ENCODE assay signal across 28 cellular contexts in the genomic region with DNA sequence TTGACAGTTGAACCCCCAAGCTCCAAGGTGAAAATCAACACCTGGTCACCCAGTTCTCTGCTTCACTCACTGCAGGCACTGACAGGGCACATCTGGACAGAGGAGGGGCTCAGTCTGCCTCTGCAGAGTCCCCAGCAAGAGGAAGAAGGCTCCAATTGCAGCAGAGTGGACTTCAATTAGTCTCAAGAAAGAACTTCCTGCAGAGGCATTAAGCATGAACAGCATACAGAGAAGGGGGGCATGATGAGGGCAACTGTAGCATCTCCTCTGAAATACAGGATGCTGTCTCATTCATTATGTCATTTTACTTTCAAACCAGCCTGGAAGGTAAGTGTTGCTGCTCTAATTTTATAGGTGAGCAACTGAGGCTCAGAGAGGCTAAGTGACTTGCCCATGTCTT.
"Had no signal": no experiment of that assay in that cellular context is flagged by ENCODE, and none has a peak within 500 bp of the region (broad histone marks: within the 10 kb centered on the region; RNA-seq: fewer than 3 reads in every experiment).

No MANE protein-coding gene starts in this region.

- H3K4me3 Mint-ChIP-seq: activated CD4-positive, alpha-beta T cell treated with anti-CD3 and anti-CD28 coated beads, Interleukin-2, amount 10 ng/mL, durations not matched to agents 24 days and 14 days; activated CD8-positive, alpha-beta T cell treated with anti-CD3 and anti-CD28 coated beads for 36 hours; activated naive CD8-positive, alpha-beta T cell; activated T-cell treated with anti-CD3 and anti-CD28 coated beads, Interleukin-2, amount 50 U/mL, for 4 hours; mesothelial cell of epicardium; nephron progenitor cell; stimulated activated naive CD8-positive, alpha-beta T cell treated with anti-CD3 and anti-CD28 coated beads, Interleukin-15, Interleukin-2, amounts not matched to agents 100 ng/mL and 50 ng/mL, for 24 hours; T-helper 17 cell had no signal

- H3K27ac Mint-ChIP-seq: activated CD4-positive, alpha-beta T cell treated with anti-CD3 and anti-CD28 coated beads, Interleukin-2, amount 10 ng/mL, durations not matched to agents 24 days and 14 days; activated CD8-positive, alpha-beta T cell treated with anti-CD3 and anti-CD28 coated beads for 36 hours; activated naive CD8-positive, alpha-beta T cell; mesothelial cell of epicardium; nephron progenitor cell; stimulated activated naive CD8-positive, alpha-beta T cell treated with anti-CD3 and anti-CD28 coated beads, Interleukin-15, Interleukin-2, amounts not matched to agents 100 ng/mL and 50 ng/mL, for 24 hours had no signal

- H3K4me1 ChIP-seq: pancreas, prostate gland had no signal

- H3K9me3 ChIP-seq: gastroesophageal sphincter, neutrophil, pancreas, prostate gland, thoracic aorta had no signal

- H3K36me3 ChIP-seq: brain microvascular endothelial cell, gastroesophageal sphincter, neutrophil, pancreas, prostate gland, thoracic aorta had no signal

- H3K27me3 Mint-ChIP-seq: activated CD4-positive, alpha-beta T cell treated with anti-CD3 and anti-CD28 coated beads, Interleukin-2, amount 10 ng/mL, durations not matched to agents 24 days and 14 days; activated CD8-positive, alpha-beta T cell treated with anti-CD3 and anti-CD28 coated beads for 36 hours; activated naive CD8-positive, alpha-beta T cell; naive B cell; stimulated activated naive CD8-positive, alpha-beta T cell treated with anti-CD3 and anti-CD28 coated beads, Interleukin-15, Interleukin-2, amounts not matched to agents 100 ng/mL and 50 ng/mL, for 24 hours; T-helper 17 cell had no signal

- H3K27me3 ChIP-seq: brain microvascular endothelial cell, gastroesophageal sphincter, hepatocyte, pancreas had no signal

- H3K27ac ChIP-seq: brain microvascular endothelial cell, gastroesophageal sphincter, hepatocyte, neutrophil, pancreas, prostate gland, skin epidermis, thoracic aorta had no signal

- H3K4me3 ChIP-seq: gastroesophageal sphincter, hepatocyte, pancreas, prostate gland, skin epidermis, thoracic aorta had no signal

- H3K9me3 Mint-ChIP-seq: activated CD4-positive, alpha-beta T cell treated with anti-CD3 and anti-CD28 coated beads, Interleukin-2, amount 10 ng/mL, durations not matched to agents 24 days and 14 days; activated CD8-positive, alpha-beta T cell treated with anti-CD3 and anti-CD28 coated beads for 36 hours; activated T-cell treated with anti-CD3 and anti-CD28 coated beads, Interleukin-2, amount 50 U/mL, for 4 hours; stimulated activated naive CD8-positive, alpha-beta T cell treated with anti-CD3 and anti-CD28 coated beads, Interleukin-15, Interleukin-2, amounts not matched to agents 100 ng/mL and 50 ng/mL, for 24 hours had no signal

- H3K36me3 Mint-ChIP-seq: activated naive CD8-positive, alpha-beta T cell; mesothelial cell of epicardium; naive B cell had no signal

- ATAC-seq: activated CD8-positive, alpha-beta T cell treated with anti-CD3 and anti-CD28 coated beads for 36 hours; activated T-cell treated with anti-CD3 and anti-CD28 coated beads, Interleukin-2, amount 50 U/mL, for 4 hours; gastroesophageal sphincter; left ventricle myocardium superior; sciatic nerve; T-helper 17 cell had no signal

- DNase-seq: activated CD4-positive, alpha-beta T cell treated with anti-CD3 and anti-CD28 coated beads, Interleukin-2, amount 10 ng/mL, durations not matched to agents 24 days and 14 days; activated CD4-positive, CD25-positive, alpha-beta regulatory T cell treated with anti-CD3 and anti-CD28 coated beads, Interleukin-2, amount 50 U/mL, for 72 hours; activated CD8-positive, alpha-beta T cell treated with anti-CD3 and anti-CD28 coated beads for 36 hours; activated naive CD4-positive, alpha-beta T cell; activated T-cell treated with anti-CD3 and anti-CD28 coated beads, Interleukin-2, amount 50 U/mL, for 4 hours; brain microvascular endothelial cell; caudate nucleus; islet precursor cell; left ventricle myocardium superior; naive B cell; nephron progenitor cell; pancreas; retina; stimulated activated CD4-positive, alpha-beta T cell treated with anti-CD3 and anti-CD28 coated beads, Interleukin-12 subunit alpha, Interleukin-12 subunit beta, amount 100 ng/mL, for 4 hours; stimulated activated CD4-positive, alpha-beta T cell treated with anti-CD3 and anti-CD28 coated beads, Interleukin-4, amount 100 ng/mL, for 1 hour; T-helper 17 cell; T1000; trophoblast cell had no signal
